Comparison of ENCODE assay signal across 1 cellular context in genomic region chr17:78144146-78144719, GRCh38.
TF ChIP-seq lines count a peak whose summit lies in the region.

No MANE protein-coding gene starts in this region.

TF ChIP-seq in HepG2, 621 proteins besides CTCF, POLR2A, EP300 and RAD21 (continued from another document):
- TF ChIP-seq ZNF512B (CRISPR knock-in tag; IDR thresholded peaks at IDR 0.05; ENCODE audit: borderline replicate concordance) = no peak
- TF ChIP-seq BRD4 (CRISPR knock-in tag; IDR thresholded peaks at IDR 0.05) = no peak
- TF ChIP-seq ZNF260 (CRISPR knock-in tag; IDR thresholded peaks at IDR 0.05; ENCODE audit: borderline replicate concordance, low read depth) = no peak
- no peak for TF ChIP-seq THAP11 (CRISPR knock-in tag; IDR thresholded peaks at IDR 0.05)
- TF ChIP-seq YEATS4 (CRISPR knock-in tag; IDR thresholded peaks at IDR 0.05; ENCODE audit: borderline replicate concordance) = no peak; the same call in 1 of the 2 replicates
- no peak for TF ChIP-seq ZNF234 (CRISPR knock-in tag; conservative IDR thresholded peaks at IDR 0.05)
- TF ChIP-seq ZBTB1 (CRISPR knock-in tag; IDR thresholded peaks at IDR 0.05; ENCODE audit: borderline replicate concordance) = no peak
- no peak for TF ChIP-seq ZXDC (CRISPR knock-in tag; IDR thresholded peaks at IDR 0.05)
- TF ChIP-seq ZNF574 (CRISPR knock-in tag; IDR thresholded peaks at IDR 0.05) = 0 out of 2 replicates have a peak, but pooled peaks have one; percentile 31
- no peak for TF ChIP-seq ZNF414 (CRISPR knock-in tag; IDR thresholded peaks at IDR 0.05)
- no peak for TF ChIP-seq KLF12 (CRISPR knock-in tag; IDR thresholded peaks at IDR 0.05; ENCODE audit: borderline replicate concordance)
- no peak for TF ChIP-seq RFXAP (CRISPR knock-in tag; IDR thresholded peaks at IDR 0.05; ENCODE audit: borderline replicate concordance)
- no peak for TF ChIP-seq SKIL (CRISPR knock-in tag; IDR thresholded peaks at IDR 0.05; ENCODE audit: borderline replicate concordance)
- no peak for TF ChIP-seq ZNF569 (CRISPR knock-in tag; IDR thresholded peaks at IDR 0.05; ENCODE audit: borderline replicate concordance)
- TF ChIP-seq ATF4 (CRISPR knock-in tag; IDR thresholded peaks at IDR 0.05) = no peak
- 0 out of 2 replicates have a peak, but pooled peaks have one; percentile 27 for TF ChIP-seq RXRB (CRISPR knock-in tag; IDR thresholded peaks at IDR 0.05; ENCODE audit: borderline replicate concordance)
- no peak for TF ChIP-seq FOXP1 (IDR thresholded peaks at IDR 0.05)
- no peak for TF ChIP-seq FOXP1 (CRISPR knock-in tag; IDR thresholded peaks at IDR 0.05)
- no peak for TF ChIP-seq ZMYM3 (CRISPR knock-in tag; IDR thresholded peaks at IDR 0.05)
- no peak for TF ChIP-seq PCBP1 (IDR thresholded peaks at IDR 0.05; ENCODE audit: borderline replicate concordance, low read depth, low read length)
- no peak for TF ChIP-seq FOXK1 (CRISPR knock-in tag; IDR thresholded peaks at IDR 0.05; ENCODE audit: borderline replicate concordance, low read depth)
- TF ChIP-seq NFAT5 (CRISPR knock-in tag; IDR thresholded peaks at IDR 0.05) = no peak
- no peak for TF ChIP-seq ZNF550 (CRISPR knock-in tag; IDR thresholded peaks at IDR 0.05; ENCODE audit: borderline replicate concordance)
- no peak for TF ChIP-seq ZNF432 (CRISPR knock-in tag; IDR thresholded peaks at IDR 0.05; ENCODE audit: borderline replicate concordance)
